8 cellular contexts compared by ENCODE assay signal in the genomic region with DNA sequence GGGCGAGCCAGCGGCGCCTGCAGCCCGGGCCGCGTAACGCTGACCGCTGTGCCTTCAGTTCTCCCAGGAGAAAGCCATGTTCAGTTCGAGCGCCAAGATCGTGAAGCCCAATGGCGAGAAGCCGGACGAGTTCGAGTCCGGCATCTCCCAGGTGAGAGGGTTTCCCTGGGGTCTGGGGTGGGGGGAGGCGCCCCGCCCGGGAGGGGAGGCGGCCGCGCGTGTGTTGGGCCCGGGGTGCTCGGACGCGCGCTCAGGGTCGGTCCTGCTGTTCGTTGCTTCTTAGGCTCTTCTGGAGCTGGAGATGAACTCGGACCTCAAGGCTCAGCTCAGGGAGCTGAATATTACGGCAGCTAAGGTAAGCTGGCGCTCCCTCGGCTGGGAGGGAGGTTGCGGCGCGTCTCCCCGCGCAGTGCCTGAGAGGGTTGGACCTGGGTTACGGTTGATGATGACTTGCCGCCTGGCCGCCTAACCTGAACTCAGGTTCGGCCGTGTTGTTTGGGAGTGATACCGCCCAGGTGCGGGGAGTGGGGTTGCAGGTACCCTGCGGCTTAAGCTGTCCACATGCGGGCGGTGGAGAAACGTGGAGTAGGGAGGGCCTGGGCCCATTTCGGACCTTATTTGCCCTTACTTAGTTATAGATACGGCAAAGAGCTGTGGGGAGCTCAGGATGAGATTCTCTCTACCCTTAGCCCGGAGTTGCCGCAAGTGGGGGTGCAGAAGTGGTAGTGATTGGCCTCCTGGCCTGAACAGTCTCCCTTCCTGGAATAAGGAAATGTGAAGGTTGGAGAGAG. TPM values are rescaled to one million over a fixed set of nuclear protein-coding genes. Genes with fewer than 3 reads are reported as not detected.
DNase-seq lines count a peak whose midpoint lies in the region; ATAC-seq and TF ChIP-seq lines count a peak whose summit lies in the region.

No MANE protein-coding gene starts in this region.

- TF ChIP-seq CTCF in GM12875 (IDR thresholded peaks at IDR 0.05; ENCODE audit: borderline replicate concordance, insufficient read depth, low read depth, low read length) (no peak), PC-3 (conservative IDR thresholded peaks at IDR 0.05; ENCODE audit: low read depth, low read length) (no peak)

- intact Hi-C loops in PC-3 (cut with micrococcal nuclease), result loop anchor here (1.0 to 5.0 kb wide), 3 partner anchors 17 to 198 kb away; a partner anchor contains a TSS

- H3K36me3 ChIP-seq in PC-3 (ENCODE audit: low read depth, low read length) (peaks cover 48% of the 10 kb centered on the region), iPS-18a (ENCODE audit: control insufficient read depth, low read depth, low read length) (peaks cover 48% of the 10 kb centered on the region)

- H3K79me2 ChIP-seq in PC-3 (ENCODE audit: low read length), result peaks cover 59% of the 10 kb centered on the region

- H4K20me1 ChIP-seq in PC-3 (ENCODE audit: low read length), result peaks cover 50% of the 10 kb centered on the region

- H3K4me2 ChIP-seq in PC-3 (ENCODE audit: low read length), result peak overlapping the region; percentile 98

- TSS peak; percentile 41 for BruUV-seq in PC-3 (replicated peaks; lab: Mats Ljungman, UMichigan)

- POLR2A ChIA-PET in PC-3 (lab: Charles Lee; ENCODE audit: unreplicated experiment), result no interaction called here

- no peaks in the 10 kb centered on the region for H3K27me3 ChIP-seq in PC-3 (ENCODE audit: low read length)
- H3K27me3 ChIP-seq in iPS-18a (ENCODE audit: control insufficient read depth, insufficient read depth, low read length), result no peaks in the 10 kb centered on the region

- CTCF ChIA-PET in PC-3 (lab: Charles Lee), result no interaction called here

- H3K4me1 ChIP-seq in PC-3 (ENCODE audit: insufficient read depth, low read length) (peaks cover 30% of the 10 kb centered on the region), iPS-18a (ENCODE audit: control insufficient read depth, low read depth, low read length) (no peaks in the 10 kb centered on the region)

- H3K4me3 ChIP-seq in GM12875 (ENCODE audit: low read depth, low read length) (peak overlapping the region; percentile 67), PC-3 (ENCODE audit: low read length) (peak overlapping the region; percentile 100), iPS-18a (ENCODE audit: low read length) (peak overlapping the region; percentile 84)

- H3K27ac ChIP-seq in PC-3 (ENCODE audit: low read length) (peak overlapping the region; percentile 35), adipose tissue (ENCODE audit: low read depth, low read length) (peak overlapping the region; percentile 90), iPS-18a (ENCODE audit: low read length) (peak overlapping the region; percentile 82)

- peak overlapping the region; percentile 42; the same call in 1 of the 2 replicates for H2AFZ ChIP-seq in PC-3 (ENCODE audit: low read length)

- H3K9me3 ChIP-seq in PC-3 (ENCODE audit: low read length) (no peaks in the 10 kb centered on the region), iPS-18a (ENCODE audit: control insufficient read depth, low read depth, low read length) (no peaks in the 10 kb centered on the region)

- no peaks in the 10 kb centered on the region for H3K9me2 ChIP-seq in PC-3 (replicated peaks; ENCODE audit: low read length)

- peak overlapping the region; percentile 99 for H3K9ac ChIP-seq in PC-3 (ENCODE audit: low read length)
- H3K9ac ChIP-seq in iPS-18a (ENCODE audit: low read length), result peak overlapping the region; percentile 98

- 1% methylated on average over 54 of the region's 54 CpGs for WGBS in adipose tissue, 3 donors

- DNase-seq in PC-3 (no peak), cerebellum (ENCODE audit: low spot score) (no peak)
- DNase-seq in stimulated activated CD4-positive, alpha-beta T cell treated with anti-CD3 and anti-CD28 coated beads, Interleukin-1b, Interleukin-23, amount 100 ng/mL, for 4 hours (ENCODE audit: low read depth in 2 of 2), result peak; percentile 12 to 15
- DNase-seq in effector CD8-positive, alpha-beta T cell (lab: John Stamatoyannopoulos, UW), result no peak

- ATAC-seq in HG02610 (IDR thresholded peaks at IDR 0.05; ENCODE audit: unreplicated experiment) (peak; percentile 19), PC-3 (peak; percentile 21)

- peaks cover 5% of the 10 kb centered on the region for H3F3A ChIP-seq in PC-3 (ENCODE audit: low read length, unreplicated experiment)

RNA-seq across cellular contexts. Expression of a gene that starts 0.7 kb away (rescaled TPM):
- total RNA-seq in PC-3 (2014; rRNA removed), result 1,408 and 1,694 TPM in 2 replicates
- polyA plus RNA-seq in adipose tissue, result 1,000 to 10,000 TPM; 1,415 to 2,950 (median 1,968) TPM
- 595 TPM for total RNA-seq in cerebellum

RNA-seq across cellular contexts. Expression of a gene that starts 17.6 kb away (rescaled TPM):
- 44.5 and 51.1 TPM in 2 replicates for total RNA-seq in PC-3 (2014; rRNA removed)
- 10 to 100 TPM in 2 of 3 donors, 1 to 10 TPM in 1; 8.2 to 19.1 (median 16.7) TPM for polyA plus RNA-seq in adipose tissue
- total RNA-seq in cerebellum, result 18.1 TPM

RNA-seq across cellular contexts. Expression of a gene that starts 19.2 kb away (rescaled TPM):
- total RNA-seq in PC-3 (2014; rRNA removed), result 0.44 TPM in 1 of 2 replicates, not detected in the other
- polyA plus RNA-seq in adipose tissue, result 10 to 100 TPM in 1 of 3 donors, 1 to 10 TPM in 2; 7.9 to 19.6 (median 9.6) TPM
- 0.82 TPM for total RNA-seq in cerebellum

RNA-seq across cellular contexts. Expression of a gene that starts 56.4 kb away (rescaled TPM):
- total RNA-seq in PC-3 (2014; rRNA removed) (89.8 and 97.8 TPM in 2 replicates), cerebellum (11.8 TPM)
- polyA plus RNA-seq in adipose tissue, result 100 to 1,000 TPM in 1 of 3 donors, 10 to 100 TPM in 2; 31.1 to 109 (median 61.1) TPM

Comparison
In these comparisons a context has a peak if more than half of its experiments do, and no peak if none do; other contexts are left out.
1. DNase-seq: peak in stimulated activated CD4-positive, alpha-beta T cell treated with anti-CD3 and anti-CD28 coated beads, Interleukin-1b, Interleukin-23, amount 100 ng/mL, for 4 hours (2 of 2); none in PC-3 (single experiment), effector CD8-positive, alpha-beta T cell (single experiment) and cerebellum (single experiment).
2. H3K27ac ChIP-seq: peak in every context shown above with its lines; median percentile 90 in adipose tissue; 82 in iPS-18a; 35 in PC-3.
3. Peak in every context shown above with its lines, with median percentiles within 50 percentile points of each other: H3K4me3 ChIP-seq.